1 cellular context compared by ENCODE assay signal in the genomic region with DNA sequence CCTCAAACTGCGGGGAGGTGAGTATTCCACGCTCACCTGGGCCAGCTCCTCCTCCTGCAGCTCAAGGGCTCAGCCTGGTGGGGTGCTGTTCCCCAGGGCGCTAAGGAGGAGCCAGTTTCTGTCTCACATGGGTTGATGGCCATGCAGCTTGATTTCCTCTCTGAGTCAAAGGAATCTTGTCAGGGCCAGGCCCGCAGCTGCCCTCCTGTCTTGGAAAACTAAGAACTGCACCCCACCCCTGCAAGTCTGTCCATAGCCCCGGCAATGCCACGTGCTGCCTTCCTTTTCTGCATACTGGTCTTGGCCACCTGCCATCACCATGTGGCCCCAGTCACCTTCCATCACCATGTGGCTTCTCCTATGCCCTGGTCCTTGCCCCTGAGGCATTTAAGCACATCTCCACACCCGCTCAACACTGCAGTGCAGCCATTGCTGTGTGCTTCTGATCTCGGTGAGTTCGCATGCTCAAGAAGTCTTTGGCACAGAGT.
TF ChIP-seq lines count a peak whose summit lies in the region.

No MANE protein-coding gene starts in this region.

TF ChIP-seq in HepG2, 621 proteins besides CTCF, POLR2A, EP300 and RAD21:
- TF ChIP-seq KLF12 (CRISPR knock-in tag; IDR thresholded peaks at IDR 0.05; ENCODE audit: borderline replicate concordance) (no peak), SSRP1 (CRISPR knock-in tag; IDR thresholded peaks at IDR 0.05) (no peak), PHF5A (CRISPR knock-in tag; IDR thresholded peaks at IDR 0.05; ENCODE audit: low read depth, unreplicated experiment) (no peak), NRL (CRISPR knock-in tag; IDR thresholded peaks at IDR 0.05; ENCODE audit: borderline replicate concordance) (no peak)
- TF ChIP-seq, protein P1, sequence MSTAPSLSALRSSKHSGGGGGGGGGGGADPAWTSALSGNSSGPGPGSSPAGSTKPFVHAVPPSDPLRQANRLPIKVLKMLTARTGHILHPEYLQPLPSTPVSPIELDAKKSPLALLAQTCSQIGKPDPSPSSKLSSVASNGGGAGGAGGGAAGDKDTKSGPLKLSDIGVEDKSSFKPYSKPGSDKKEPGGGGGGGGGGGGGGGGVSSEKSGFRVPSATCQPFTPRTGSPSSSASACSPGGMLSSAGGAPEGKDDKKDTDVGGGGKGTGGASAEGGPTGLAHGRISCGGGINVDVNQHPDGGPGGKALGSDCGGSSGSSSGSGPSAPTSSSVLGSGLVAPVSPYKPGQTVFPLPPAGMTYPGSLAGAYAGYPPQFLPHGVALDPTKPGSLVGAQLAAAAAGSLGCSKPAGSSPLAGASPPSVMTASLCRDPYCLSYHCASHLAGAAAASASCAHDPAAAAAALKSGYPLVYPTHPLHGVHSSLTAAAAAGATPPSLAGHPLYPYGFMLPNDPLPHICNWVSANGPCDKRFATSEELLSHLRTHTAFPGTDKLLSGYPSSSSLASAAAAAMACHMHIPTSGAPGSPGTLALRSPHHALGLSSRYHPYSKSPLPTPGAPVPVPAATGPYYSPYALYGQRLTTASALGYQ (CRISPR knock-in tag; IDR thresholded peaks at IDR 0.05) = no peak
- TF ChIP-seq, protein P2, sequence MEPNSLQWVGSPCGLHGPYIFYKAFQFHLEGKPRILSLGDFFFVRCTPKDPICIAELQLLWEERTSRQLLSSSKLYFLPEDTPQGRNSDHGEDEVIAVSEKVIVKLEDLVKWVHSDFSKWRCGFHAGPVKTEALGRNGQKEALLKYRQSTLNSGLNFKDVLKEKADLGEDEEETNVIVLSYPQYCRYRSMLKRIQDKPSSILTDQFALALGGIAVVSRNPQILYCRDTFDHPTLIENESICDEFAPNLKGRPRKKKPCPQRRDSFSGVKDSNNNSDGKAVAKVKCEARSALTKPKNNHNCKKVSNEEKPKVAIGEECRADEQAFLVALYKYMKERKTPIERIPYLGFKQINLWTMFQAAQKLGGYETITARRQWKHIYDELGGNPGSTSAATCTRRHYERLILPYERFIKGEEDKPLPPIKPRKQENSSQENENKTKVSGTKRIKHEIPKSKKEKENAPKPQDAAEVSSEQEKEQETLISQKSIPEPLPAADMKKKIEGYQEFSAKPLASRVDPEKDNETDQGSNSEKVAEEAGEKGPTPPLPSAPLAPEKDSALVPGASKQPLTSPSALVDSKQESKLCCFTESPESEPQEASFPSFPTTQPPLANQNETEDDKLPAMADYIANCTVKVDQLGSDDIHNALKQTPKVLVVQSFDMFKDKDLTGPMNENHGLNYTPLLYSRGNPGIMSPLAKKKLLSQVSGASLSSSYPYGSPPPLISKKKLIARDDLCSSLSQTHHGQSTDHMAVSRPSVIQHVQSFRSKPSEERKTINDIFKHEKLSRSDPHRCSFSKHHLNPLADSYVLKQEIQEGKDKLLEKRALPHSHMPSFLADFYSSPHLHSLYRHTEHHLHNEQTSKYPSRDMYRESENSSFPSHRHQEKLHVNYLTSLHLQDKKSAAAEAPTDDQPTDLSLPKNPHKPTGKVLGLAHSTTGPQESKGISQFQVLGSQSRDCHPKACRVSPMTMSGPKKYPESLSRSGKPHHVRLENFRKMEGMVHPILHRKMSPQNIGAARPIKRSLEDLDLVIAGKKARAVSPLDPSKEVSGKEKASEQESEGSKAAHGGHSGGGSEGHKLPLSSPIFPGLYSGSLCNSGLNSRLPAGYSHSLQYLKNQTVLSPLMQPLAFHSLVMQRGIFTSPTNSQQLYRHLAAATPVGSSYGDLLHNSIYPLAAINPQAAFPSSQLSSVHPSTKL (CRISPR knock-in tag; IDR thresholded peaks at IDR 0.05) = no peak
